ENCODE assay signal across 21 cellular contexts in genomic region chr5:143653256-143653655, GRCh38.
DNase-seq lines count a peak whose midpoint lies in the region; ATAC-seq, FAIRE-seq and TF ChIP-seq lines count a peak whose summit lies in the region.
"Had no signal": no experiment of that assay in that cellular context is flagged by ENCODE, and none has a peak within 500 bp of the region (broad histone marks: within the 10 kb centered on the region; RNA-seq: fewer than 3 reads in every experiment).

No MANE protein-coding gene starts in this region.

- no peaks in the 10 kb centered on the region for H3K27me3 ChIP-seq in keratinocyte (ENCODE audit: control insufficient read depth, extremely low read depth, insufficient read depth, low read length)
- H3K27me3 ChIP-seq in endodermal cell (ENCODE audit: control insufficient read depth, insufficient read depth, low read length, poor library complexity, severe bottlenecking), result no peaks in the 10 kb centered on the region
- no peaks in the 10 kb centered on the region for H3K27me3 ChIP-seq in aorta (ENCODE audit: control insufficient read depth in 1 of 2, insufficient read depth in 2 of 2, low read length in 1 of 2)
- H3K27me3 ChIP-seq: neutrophil, SJSA1, spleen had no signal

- H3K4me3 ChIP-seq in keratinocyte (ENCODE audit: control insufficient read depth in 2 of 3, extremely low read depth in 1 of 3, insufficient read depth in 2 of 3, low read depth in 1 of 3, low read length in 3 of 3) (no peak overlapping the region), endodermal cell (ENCODE audit: low read length) (no peak overlapping the region), aorta (ENCODE audit: low read length in 2 of 2) (no peak overlapping the region)
- H3K4me3 ChIP-seq: SJSA1, spleen had no signal

- no peaks in the 10 kb centered on the region for H3K4me1 Mint-ChIP-seq in endodermal cell

- ATAC-seq in GM19463 (IDR thresholded peaks at IDR 0.05; ENCODE audit: unreplicated experiment) (peak; percentile 86), HG03558 (IDR thresholded peaks at IDR 0.05; ENCODE audit: extremely low read depth, unreplicated experiment) (peak; percentile 62), aorta (ENCODE audit: low FRiP score) (no peak), HG03460 (IDR thresholded peaks at IDR 0.05; ENCODE audit: unreplicated experiment) (no peak)

- WGBS in endodermal cell (ENCODE audit: insufficient coverage in 1 of 2, insufficient read length in 1 of 2), 2 experiments, result 92 to 100% methylated on average over 1 to 2 of the region's 2 CpGs
- WGBS in aorta, 2 donors, result 95 to 99% methylated on average over 2 of the region's 2 CpGs

- intact Hi-C loops in aorta (cut with DNase I), result no loop called here

- H3K36me3 Mint-ChIP-seq in endodermal cell (ENCODE audit: low read depth), result no peaks in the 10 kb centered on the region
- H3K36me3 Mint-ChIP-seq: type B pancreatic cell had no signal

- no peak overlapping the region for H3K4me2 ChIP-seq in keratinocyte (ENCODE audit: control insufficient read depth, extremely low read depth, insufficient read depth, low read depth, low read length)

- no peaks in the 10 kb centered on the region for H3K9me1 ChIP-seq in keratinocyte (ENCODE audit: control insufficient read depth, extremely low read depth, insufficient read depth, low read length)

- H3K9me3 Mint-ChIP-seq in endodermal cell, result no peaks in the 10 kb centered on the region
- H3K9me3 Mint-ChIP-seq: HFFc6, type B pancreatic cell had no signal

- H3K4me3 Mint-ChIP-seq in endodermal cell, result no peak overlapping the region
- H3K4me3 Mint-ChIP-seq: HFFc6, type B pancreatic cell had no signal

- no peaks in the 10 kb centered on the region for H4K20me1 ChIP-seq in keratinocyte (ENCODE audit: control insufficient read depth, extremely low read depth, insufficient read depth, low read length)

- H3K36me3 ChIP-seq in keratinocyte (ENCODE audit: control insufficient read depth in 2 of 2, extremely low read depth in 1 of 2, insufficient read depth in 2 of 2, low read length in 2 of 2), result no peaks in the 10 kb centered on the region
- H3K36me3 ChIP-seq in endodermal cell (ENCODE audit: control insufficient read depth, insufficient read depth, low read length), result no peaks in the 10 kb centered on the region
- no peaks in the 10 kb centered on the region for H3K36me3 ChIP-seq in aorta (ENCODE audit: control insufficient read depth in 1 of 2, insufficient read depth in 2 of 2, low read length in 1 of 2)
- H3K36me3 ChIP-seq: neutrophil, SJSA1, spleen had no signal

- H3K27ac ChIP-seq in keratinocyte (ENCODE audit: control insufficient read depth, insufficient read depth, low read length) (no peak overlapping the region), endodermal cell (ENCODE audit: low read depth, low read length) (no peak overlapping the region), aorta (ENCODE audit: low read depth in 1 of 2, low read length in 2 of 2) (no peak overlapping the region)
- H3K27ac ChIP-seq: 22Rv1, neutrophil, SJSA1, spleen, VCaP had no signal

- H3K9ac ChIP-seq in keratinocyte (ENCODE audit: control insufficient read depth, extremely low read depth, insufficient read depth, low read length) (no peak overlapping the region), endodermal cell (ENCODE audit: extremely low read depth, low read length, poor library complexity, severe bottlenecking) (no peak overlapping the region)

- H3K9me3 ChIP-seq in keratinocyte (ENCODE audit: control insufficient read depth, low read depth, low read length) (no peaks in the 10 kb centered on the region), endodermal cell (ENCODE audit: control insufficient read depth, low read length) (no peaks in the 10 kb centered on the region), aorta (ENCODE audit: control insufficient read depth, low read length) (no peaks in the 10 kb centered on the region)
- H3K9me3 ChIP-seq: neutrophil, SJSA1, spleen had no signal

- peaks cover 3% of the 10 kb centered on the region for H3K4me1 ChIP-seq in keratinocyte (ENCODE audit: control insufficient read depth, extremely low read depth, insufficient read depth, low read length)
- no peaks in the 10 kb centered on the region for H3K4me1 ChIP-seq in endodermal cell (ENCODE audit: control insufficient read depth, insufficient read depth, low read length)
- peaks cover 0 to 3% of the 10 kb centered on the region in 2 donors for H3K4me1 ChIP-seq in aorta (ENCODE audit: control insufficient read depth in 1 of 2, insufficient read depth in 2 of 2, low read length in 2 of 2)
- H3K4me1 ChIP-seq: SJSA1 had no signal

- TF ChIP-seq CTCF in keratinocyte (optimal IDR thresholded peaks at IDR 0.05 in 1 of 3, IDR thresholded peaks at IDR 0.05 in 1 of 3, conservative IDR thresholded peaks at IDR 0.05 in 1 of 3; ENCODE audit: extremely low read depth in 1 of 3, insufficient read depth in 2 of 3, low read length in 3 of 3) (no peak), endodermal cell (conservative IDR thresholded peaks at IDR 0.05) (no peak)

- FAIRE-seq in keratinocyte (lab: Jason Lieb, UNC), result peak; percentile 51
- FAIRE-seq: endothelial cell of umbilical vein had no signal

- H3K27ac Mint-ChIP-seq in endodermal cell, result no peak overlapping the region
- H3K27ac Mint-ChIP-seq: HFFc6, type B pancreatic cell had no signal

- DNase-seq in DMS53 (lab: John Stamatoyannopoulos, UW) (peak; percentile 42), DMS53 treated with DMSO at 0.1 percent for 48 hours (lab: John Stamatoyannopoulos, UW; ENCODE audit: unreplicated experiment) (no peak), keratinocyte (ENCODE audit: low read depth, low spot score) (no peak), endodermal cell (no peak), aorta (no peak)
- DNase-seq: activated gamma-delta T cell; central memory CD4-positive, alpha-beta T cell; head of caudate nucleus; HFFc6; NCI-H1092 treated with DMSO at 0.1 percent for 48 hours; NCI-H748 treated with DMSO at 0.1 percent for 48 hours; spleen had no signal

- no peaks in the 10 kb centered on the region for H3K79me2 ChIP-seq in keratinocyte (ENCODE audit: control insufficient read depth, insufficient read depth, low read length)

- dilution Hi-C loops in keratinocyte (cut with MboI; ENCODE audit: extremely low pct_ligation_motif_present, low sequenced_read_pairs), result no loop called here

- H2AFZ ChIP-seq in keratinocyte (ENCODE audit: control insufficient read depth, low read length), result no peak overlapping the region

- no peaks in the 10 kb centered on the region for H3K27me3 Mint-ChIP-seq in endodermal cell (ENCODE audit: insufficient read depth)
- H3K27me3 Mint-ChIP-seq: type B pancreatic cell had no signal

Comparison
In these comparisons a context has a peak if more than half of its experiments do, and no peak if none do; other contexts are left out.
1. ATAC-seq: peak in GM19463 (single experiment) and HG03558 (single experiment); none in aorta (single experiment) and HG03460 (single experiment).